ENCODE assay signal across 9 cellular contexts in the genomic region with DNA sequence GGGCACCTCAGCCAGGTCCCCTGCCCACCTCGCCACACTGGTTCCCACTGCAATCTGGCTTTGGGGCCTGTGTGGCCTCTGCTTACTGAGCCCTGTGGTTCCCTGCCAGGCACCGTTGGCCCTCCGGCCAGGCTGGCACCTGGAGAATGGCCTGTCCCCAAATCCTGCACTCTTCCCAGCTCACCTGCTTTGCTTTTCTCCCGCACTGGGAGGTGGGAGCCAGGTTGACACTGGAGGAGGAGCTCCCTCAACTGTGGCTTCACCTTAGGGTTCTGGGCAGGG.
"Had no signal": no experiment of that assay in that cellular context is flagged by ENCODE, and none has a peak within 500 bp of the region (broad histone marks: within the 10 kb centered on the region; RNA-seq: fewer than 3 reads in every experiment).

No MANE protein-coding gene starts in this region.

- H2AFZ ChIP-seq: GM23338 had no signal

- ATAC-seq: GM23338, K562 had no signal

- H3K4me2 ChIP-seq: GM23338 had no signal

- H3K4me3 ChIP-seq: GM23338, K562 had no signal

- FAIRE-seq: H1, H54, HTR-8/SVneo, K562 had no signal

- DNase-seq: HCEC 1CT, HFFc6, IMR-90, KG1 had no signal
